ENCODE assay signal across 18 cellular contexts in genomic region chr1:246078888-246079252, GRCh38.
"Had no signal": no experiment of that assay in that cellular context is flagged by ENCODE, and none has a peak within 500 bp of the region (broad histone marks: within the 10 kb centered on the region; RNA-seq: fewer than 3 reads in every experiment).

No MANE protein-coding gene starts in this region.

- H3K4me3 ChIP-seq: coronary artery, dorsolateral prefrontal cortex, esophagus muscularis mucosa, gastroesophageal sphincter, heart left ventricle, left lung, lower lobe of right lung, mucosa of descending colon had no signal

- H3K27me3 Mint-ChIP-seq: naive B cell had no signal

- H3K27ac Mint-ChIP-seq: mesothelial cell of epicardium, naive B cell had no signal

- H3K27me3 ChIP-seq: dorsolateral prefrontal cortex, esophagus muscularis mucosa, foreskin keratinocyte, gastroesophageal sphincter, heart left ventricle, left lung had no signal

- H3K27ac ChIP-seq: coronary artery, dorsolateral prefrontal cortex, esophagus muscularis mucosa, foreskin keratinocyte, heart left ventricle, left lung, lower lobe of right lung had no signal

- H3K4me3 Mint-ChIP-seq: mesothelial cell of epicardium, naive B cell had no signal

- ATAC-seq: foreskin keratinocyte, gastroesophageal sphincter, heart left ventricle, left cardiac atrium, left lung, left ventricle myocardium superior, lower lobe of right lung, mucosa of descending colon had no signal

- H3K4me1 ChIP-seq: foreskin keratinocyte, heart left ventricle, left lung, lower lobe of right lung had no signal

- H3K36me3 ChIP-seq: esophagus muscularis mucosa, gastroesophageal sphincter, heart left ventricle, left lung, lower lobe of right lung had no signal

- DNase-seq: dermis blood vessel endothelial cell; dorsolateral prefrontal cortex; effector CD4-positive, alpha-beta T cell; effector memory CD4-positive, alpha-beta T cell; foreskin keratinocyte; heart left ventricle; hippocampal formation; left cardiac atrium; left lung; left ventricle myocardium superior; lower lobe of right lung; mesenchymal stem cell; mucosa of descending colon; naive B cell had no signal
